Comparison of ENCODE assay signal across 9 cellular contexts in genomic region chr7:117872565-117873055, GRCh38. TPM values are rescaled to one million over a fixed set of nuclear protein-coding genes. Genes with fewer than 3 reads are reported as not detected.
DNase-seq lines count a peak whose midpoint lies in the region; FAIRE-seq and TF ChIP-seq lines count a peak whose summit lies in the region.
"Had no signal": no experiment of that assay in that cellular context is flagged by ENCODE, and none has a peak within 500 bp of the region (broad histone marks: within the 10 kb centered on the region; RNA-seq: fewer than 3 reads in every experiment).

No MANE protein-coding gene starts in this region.

- peaks cover 35 to 43% of the 10 kb centered on the region in 2 experiments for H3K27me3 ChIP-seq in endothelial cell of umbilical vein (ENCODE audit: control insufficient read depth in 2 of 2, insufficient read depth in 2 of 2, low read length in 2 of 2)

- H3K4me2 ChIP-seq in endothelial cell of umbilical vein (ENCODE audit: insufficient read depth, low read length) = peak overlapping the region; percentile 74

- H3K79me2 ChIP-seq in endothelial cell of umbilical vein (ENCODE audit: control insufficient read depth, insufficient read depth, low read length) = no peaks in the 10 kb centered on the region

- dilution Hi-C loops in endothelial cell of umbilical vein (cut with MboI; ENCODE audit: extremely low pct_ligation_motif_present, low sequenced_read_pairs) = no loop called here

- FAIRE-seq in endothelial cell of umbilical vein (lab: Jason Lieb, UNC) (no peak), GM12891 (lab: Jason Lieb, UNC) (no peak)

- no peaks in the 10 kb centered on the region for H3K36me3 ChIP-seq in endothelial cell of umbilical vein (ENCODE audit: control insufficient read depth in 2 of 2, extremely low read depth in 1 of 2, insufficient read depth in 2 of 2, low read length in 2 of 2)
- no peaks in the 10 kb centered on the region for H3K36me3 ChIP-seq in mesodermal cell (ENCODE audit: control insufficient read depth, insufficient read depth, low read length)

- H3K27ac Mint-ChIP-seq in type B pancreatic cell = peak overlapping the region; percentile 80

- H3K9me1 ChIP-seq in endothelial cell of umbilical vein (replicated peaks; ENCODE audit: control insufficient read depth, extremely low read depth, insufficient read depth, low read length) = no peaks in the 10 kb centered on the region

- H3K27me3 Mint-ChIP-seq in type B pancreatic cell = peaks cover 10% of the 10 kb centered on the region

- H3K9ac ChIP-seq in endothelial cell of umbilical vein (replicated peaks; ENCODE audit: extremely low read depth, insufficient read depth, low read length) = peak overlapping the region; percentile 9

- H3K4me3 Mint-ChIP-seq in type B pancreatic cell = peak overlapping the region; percentile 92

- no peaks in the 10 kb centered on the region for H4K20me1 ChIP-seq in endothelial cell of umbilical vein (replicated peaks; ENCODE audit: control insufficient read depth, extremely low read depth, insufficient read depth, low read length)

- no peaks in the 10 kb centered on the region for H3K9me3 ChIP-seq in endothelial cell of umbilical vein (replicated peaks; ENCODE audit: control insufficient read depth, insufficient read depth, low read length)
- no peaks in the 10 kb centered on the region for H3K9me3 ChIP-seq in mesodermal cell (ENCODE audit: control insufficient read depth, low read length)

- BruUV-seq in endothelial cell of umbilical vein (replicated peaks; lab: Mats Ljungman, UMichigan) = no TSS peak

- H3K4me3 ChIP-seq in endothelial cell of umbilical vein (replicated peaks in 1 of 3; ENCODE audit: insufficient read depth in 1 of 3, low read depth in 1 of 3, low read length in 3 of 3) (peak overlapping the region; percentile 42 to 58 (median 50)), mesodermal cell (ENCODE audit: extremely low read depth, insufficient read depth, low read length, poor library complexity, severe bottlenecking) (peak overlapping the region; percentile 82)

- in situ Hi-C loops in GM13976 (cut with MboI; ENCODE audit: low sequenced_read_pairs, unreplicated experiment) = no loop called here

- peak; percentile 31 for DNase-seq in GM13976 (ENCODE audit: low spot score)
- peak; percentile 53 for DNase-seq in NCI-H748 treated with DMSO at 0.1 percent for 48 hours (lab: John Stamatoyannopoulos, UW)
- DNase-seq in endothelial cell of umbilical vein (ENCODE audit: low read depth, low spot score) = peak; percentile 6
- peak; percentile 73 for DNase-seq in type B pancreatic cell (ENCODE audit: extremely low spot score, unreplicated experiment)
- no peak for DNase-seq in stimulated activated CD8-positive, alpha-beta memory T cell treated with anti-CD3 and anti-CD28 coated beads, Interleukin-4, amount 100 ng/mL, for 48 hours
- DNase-seq in dermis blood vessel endothelial cell = no peak
- no peak for DNase-seq in GM12891 (ENCODE audit: insufficient read length, low spot score)

- CTCF ChIA-PET in endothelial cell of umbilical vein (lab: Charles Lee) = interaction anchor here (1.1 to 2.6 kb wide), 5 partner anchors 121 to 414 kb away, joined by 3 to 16 read pairs (median 4); no protein-coding TSS in a partner anchor

- POLR2A ChIA-PET in endothelial cell of umbilical vein (lab: Charles Lee) = no interaction called here

- no peak for TF ChIP-seq POLR2A in endothelial cell of umbilical vein (IDR thresholded peaks at IDR 0.05; ENCODE audit: low read depth, low read length)
- no peak for TF ChIP-seq POLR2A in GM12891 (IDR thresholded peaks at IDR 0.05; ENCODE audit: low read depth, low read length)

- no peaks in the 10 kb centered on the region for H3K36me3 Mint-ChIP-seq in type B pancreatic cell
- H3K36me3 Mint-ChIP-seq: IgD-negative memory B cell had no signal

- peaks cover 60% of the 10 kb centered on the region for H3K4me1 Mint-ChIP-seq in type B pancreatic cell (ENCODE audit: unreplicated experiment)

- H2AFZ ChIP-seq in endothelial cell of umbilical vein (ENCODE audit: low read depth, low read length) = peak overlapping the region; percentile 85

- H3K27ac ChIP-seq in endothelial cell of umbilical vein (ENCODE audit: insufficient read depth, low read depth, low read length) (no peak overlapping the region), mesodermal cell (ENCODE audit: low read depth, low read length, severe bottlenecking) (no peak overlapping the region)

- TF ChIP-seq CTCF in GM13976 (IDR thresholded peaks at IDR 0.05; ENCODE audit: borderline replicate concordance, control extremely low read depth, extremely low read depth, insufficient read depth, missing control alignments) = no peak
- TF ChIP-seq CTCF in endothelial cell of umbilical vein (IDR thresholded peaks at IDR 0.05; ENCODE audit: extremely low read depth in 1 of 2, insufficient read depth in 1 of 2, low read depth in 1 of 2, low read length in 2 of 2) = no peak
- no peak for TF ChIP-seq CTCF in type B pancreatic cell (conservative IDR thresholded peaks at IDR 0.05)

- H3K4me1 ChIP-seq in endothelial cell of umbilical vein (ENCODE audit: control insufficient read depth, extremely low read depth, insufficient read depth, low read length) (peaks cover 12% of the 10 kb centered on the region), mesodermal cell (ENCODE audit: control insufficient read depth, insufficient read depth, low read length, poor library complexity, severe bottlenecking) (peaks cover 4% of the 10 kb centered on the region)

- H3K9me3 Mint-ChIP-seq in type B pancreatic cell = no peaks in the 10 kb centered on the region

- 0 to 4% methylated on average over 15 to 18 of the region's 27 CpGs for WGBS in mesodermal cell (ENCODE audit: insufficient coverage in 2 of 2), 2 experiments

- intact Hi-C loops in endothelial cell of umbilical vein (cut with micrococcal nuclease) = no loop called here

TF ChIP-seq in endothelial cell of umbilical vein, 7 proteins besides CTCF, POLR2A, EP300 and RAD21:
- TF ChIP-seq EZH2 (IDR thresholded peaks at IDR 0.05; ENCODE audit: borderline replicate concordance, low read depth, low read length, severe bottlenecking) (peak; percentile 58), MYC (IDR thresholded peaks at IDR 0.05; ENCODE audit: low read depth, low read length) (no peak)

TF ChIP-seq in GM12891, 5 proteins besides CTCF, POLR2A, EP300 and RAD21:
- TF ChIP-seq POLR2AphosphoS5 (IDR thresholded peaks at IDR 0.05; ENCODE audit: low read depth, low read length) (no peak), TAF1 (IDR thresholded peaks at IDR 0.05; ENCODE audit: low read depth, low read length) (no peak), POU2F2 (IDR thresholded peaks at IDR 0.05; ENCODE audit: low read depth, low read length) (no peak), SPI1 (IDR thresholded peaks at IDR 0.05; ENCODE audit: low read depth, low read length) (no peak)

RNA-seq across cellular contexts. Expression of gene CTTNBP2, which starts 0.6 kb away (rescaled TPM):
- total RNA-seq in endothelial cell of umbilical vein (0.25 and 0.35 TPM in 2 replicates), type B pancreatic cell (ENCODE audit: low replicate concordance) (30.2 and 36.9 TPM in 2 replicates), dermis blood vessel endothelial cell (0.34 and 0.37 TPM in 2 replicates)
- 0.08 and 0.35 TPM in 2 replicates for polyA plus RNA-seq in endothelial cell of umbilical vein
- polyA plus RNA-seq in endothelial cell of umbilical vein (2011; cell fraction: cytosol; rRNA removed) = 0.10 and 0.17 TPM in 2 replicates
- 0.74 and 0.94 TPM in 2 replicates for polyA plus RNA-seq in endothelial cell of umbilical vein (2011; cell fraction: nucleus; rRNA removed)
- not detected in 2 replicates for polyA plus RNA-seq in endothelial cell of umbilical vein (2012)
- 0.61 and 2.1 TPM in 2 replicates for polyA minus RNA-seq in endothelial cell of umbilical vein
- polyA minus RNA-seq in endothelial cell of umbilical vein (2011; cell fraction: cytosol; rRNA and poly(A)+ RNA removed) = 0.41 TPM
- 0.43 and 0.77 TPM in 2 replicates for polyA minus RNA-seq in endothelial cell of umbilical vein (2011; cell fraction: nucleus; rRNA and poly(A)+ RNA removed)
- 4.9 TPM for polyA plus RNA-seq in mesodermal cell (2013, experiment 1 of 2)
- polyA plus RNA-seq in mesodermal cell (2013, experiment 2 of 2) = 7.1 TPM
- not detected for polyA plus RNA-seq in GM12891 (2012; ENCODE audit: low read depth, missing spikeins)
- polyA plus RNA-seq: IgD-negative memory B cell had no signal

Comparison
In these comparisons a context has a peak if more than half of its experiments do, and no peak if none do; other contexts are left out.
1. DNase-seq: peak in GM13976 (single experiment), NCI-H748 treated with DMSO at 0.1 percent for 48 hours (single experiment), endothelial cell of umbilical vein (single experiment) and type B pancreatic cell (single experiment); none in stimulated activated CD8-positive, alpha-beta memory T cell treated with anti-CD3 and anti-CD28 coated beads, Interleukin-4, amount 100 ng/mL, for 48 hours (single experiment), dermis blood vessel endothelial cell (single experiment) and GM12891 (single experiment).
2. RNA of gene CTTNBP2, which starts 0.6 kb away (total RNA-seq): 30.2 to 36.9 TPM in type B pancreatic cell; 0.25 to 0.35 TPM in endothelial cell of umbilical vein and 0.34 to 0.37 TPM in dermis blood vessel endothelial cell; every median in the first group is over 10 times any median in the second.